Comparison of ENCODE assay signal across 8 cellular contexts in genomic region chr1:64986903-64987871, GRCh38. TPM values are rescaled to one million over a fixed set of nuclear protein-coding genes. Genes with fewer than 3 reads are reported as not detected.
DNase-seq lines count a peak whose midpoint lies in the region; ATAC-seq and TF ChIP-seq lines count a peak whose summit lies in the region.

No MANE protein-coding gene starts in this region.

- H3K4me1 ChIP-seq in Caco-2: peaks cover 29% of the 10 kb centered on the region

- H3K27me3 ChIP-seq in Caco-2 (replicated peaks; ENCODE audit: control insufficient read depth, insufficient read depth, low read length): no peaks in the 10 kb centered on the region

- TF ChIP-seq CTCF in Caco-2 (IDR thresholded peaks at IDR 0.05; ENCODE audit: insufficient read depth in 1 of 2, low read depth in 1 of 2, low read length in 1 of 2, severe bottlenecking in 1 of 2, unreplicated experiment in 1 of 2) (no peak), fibroblast of pulmonary artery (IDR thresholded peaks at IDR 0.05; ENCODE audit: low read length, missing control alignments) (no peak)

- peak; percentile 38 to 57 for DNase-seq in Caco-2
- DNase-seq in fibroblast of pulmonary artery (ENCODE audit: low read depth): peak; percentile 28
- DNase-seq in KG1 (lab: John Stamatoyannopoulos, UW): no peak
- DNase-seq in NCI-H1436 treated with DMSO at 0.1 percent for 48 hours (lab: John Stamatoyannopoulos, UW): no peak
- no peak for DNase-seq in cerebellar cortex (ENCODE audit: low spot score)
- DNase-seq in nucleus accumbens (lab: John Stamatoyannopoulos, UW): no peak

- no peak overlapping the region for H3K4me3 Mint-ChIP-seq in Caco-2 (ENCODE audit: unreplicated experiment)

- ATAC-seq in GM19452 (IDR thresholded peaks at IDR 0.05; ENCODE audit: unreplicated experiment): peak; percentile 96
- ATAC-seq in HG03280 (IDR thresholded peaks at IDR 0.05; ENCODE audit: unreplicated experiment): peak; percentile 93

- no peaks in the 10 kb centered on the region for H3K9me3 ChIP-seq in Caco-2

- no TSS peak for BruUV-seq in Caco-2 (replicated peaks; lab: Mats Ljungman, UMichigan)

- intact Hi-C loops in Caco-2 (cut with micrococcal nuclease; ENCODE audit: unreplicated experiment): no loop called here

- peak overlapping the region; percentile 50 for H3K27ac Mint-ChIP-seq in Caco-2 (ENCODE audit: unreplicated experiment)

- H3K36me3 Mint-ChIP-seq in Caco-2 (ENCODE audit: insufficient read depth, unreplicated experiment): no peaks in the 10 kb centered on the region

- peaks cover 26% of the 10 kb centered on the region for H3K4me1 Mint-ChIP-seq in Caco-2 (ENCODE audit: low read depth, unreplicated experiment)

- CTCF ChIA-PET in Caco-2 (lab: Charles Lee): no interaction called here

- no peaks in the 10 kb centered on the region for H3K9me3 Mint-ChIP-seq in Caco-2 (ENCODE audit: unreplicated experiment)

- H3K4me3 ChIP-seq in Caco-2 (ENCODE audit: low read depth, low read length) (no peak overlapping the region), fibroblast of pulmonary artery (replicated peaks; ENCODE audit: low read depth, low read length) (no peak overlapping the region)

- no peaks in the 10 kb centered on the region for H3K36me3 ChIP-seq in Caco-2 (ENCODE audit: control insufficient read depth, insufficient read depth, low read length)

- POLR2A ChIA-PET in Caco-2 (lab: Charles Lee): interaction anchor here (0.6 kb wide), 1 partner anchor 21 kb away, joined by 3 read pairs; no protein-coding TSS in a partner anchor

- no peaks in the 10 kb centered on the region for H3K27me3 Mint-ChIP-seq in Caco-2 (ENCODE audit: insufficient read depth, unreplicated experiment)

RNA-seq across cellular contexts. Expression of gene JAK1, which starts 20.8 kb away (rescaled TPM):
- total RNA-seq in Caco-2 (2022): 35.5 and 35.7 TPM in 2 replicates

Comparison
In these comparisons a context has a peak if more than half of its experiments do, and no peak if none do; other contexts are left out.
1. DNase-seq: peak in Caco-2 (2 of 2) and fibroblast of pulmonary artery (single experiment); none in KG1 (single experiment), NCI-H1436 treated with DMSO at 0.1 percent for 48 hours (single experiment), cerebellar cortex (single experiment) and nucleus accumbens (0 of 56).